Comparison of ENCODE assay signal across 33 cellular contexts in genomic region chr13:102638741-102639140, GRCh38. TPM values are rescaled to one million over a fixed set of nuclear protein-coding genes. Genes with fewer than 3 reads are reported as not detected.
"Had no signal": no experiment of that assay in that cellular context is flagged by ENCODE, and none has a peak within 500 bp of the region (broad histone marks: within the 10 kb centered on the region; RNA-seq: fewer than 3 reads in every experiment).

No MANE protein-coding gene starts in this region.

- H3K27ac Mint-ChIP-seq: activated CD4-positive, alpha-beta memory T cell treated with anti-CD3 and anti-CD28 coated beads for 36 hours; activated CD4-positive, alpha-beta T cell treated with anti-CD3 and anti-CD28 coated beads, Interleukin-2, amount 10 ng/mL, durations not matched to agents 7 days and 5 days; activated naive CD8-positive, alpha-beta T cell; brain; IgD-negative memory B cell had no signal

- H3K4me3 ChIP-seq: Peyer's patch, SJCRH30 had no signal

- H3K9me2 ChIP-seq: SK-N-SH had no signal

- H3K9me3 Mint-ChIP-seq: activated CD4-positive, alpha-beta memory T cell treated with anti-CD3 and anti-CD28 coated beads for 36 hours; activated CD4-positive, alpha-beta T cell treated with anti-CD3 and anti-CD28 coated beads, Interleukin-2, amount 10 ng/mL, durations not matched to agents 7 days and 5 days; brain; IgD-negative memory B cell had no signal

- DNase-seq: activated CD4-positive, alpha-beta memory T cell treated with anti-CD3 and anti-CD28 coated beads for 36 hours; activated CD4-positive, alpha-beta T cell treated with anti-CD3 and anti-CD28 coated beads, Interleukin-2, amount 10 ng/mL, durations not matched to agents 7 days and 5 days; activated CD4-positive, CD25-positive, alpha-beta regulatory T cell; activated CD8-positive, alpha-beta memory T cell treated with anti-CD3 and anti-CD28 coated beads, Interleukin-2, amount 50 U/mL, for 4 hours; activated effector memory CD4-positive, alpha-beta T cell treated with Interleukin-2 at 50 U/mL for 16 hours; activated naive CD4-positive, alpha-beta T cell; amygdala; KG1; NCI-H1092; NCI-H1417 treated with DMSO at 0.1 percent for 48 hours; NCI-H1694; NCI-H2029; NCI-H2107; NCI-H2171 treated with DMSO at 0.1 percent for 48 hours; NCI-H226; NCI-H526; NCI-H774; NK-92 treated with Interleukin-12 subunit alpha and Interleukin-12 subunit beta, amount 100 ng/mL, for 24 hours; OCI-M1; Peyer's patch; Right ventricle myocardium superior; SJCRH30; SK-N-SH had no signal

- H3K27ac ChIP-seq: Peyer's patch, RWPE1, SJCRH30, VCaP had no signal

- H3K4me1 ChIP-seq: Peyer's patch, SJCRH30 had no signal

- H3K4me3 Mint-ChIP-seq: activated CD4-positive, alpha-beta memory T cell treated with anti-CD3 and anti-CD28 coated beads for 36 hours; activated CD4-positive, alpha-beta T cell treated with anti-CD3 and anti-CD28 coated beads, Interleukin-2, amount 10 ng/mL, durations not matched to agents 7 days and 5 days; activated naive CD8-positive, alpha-beta T cell; brain had no signal

- H3K9me3 ChIP-seq: Peyer's patch, SJCRH30, SK-N-SH had no signal

- H3K4me2 ChIP-seq: SK-N-SH had no signal

- H3K27me3 ChIP-seq: Peyer's patch, SJCRH30 had no signal

- H3K27me3 Mint-ChIP-seq: activated CD4-positive, alpha-beta memory T cell treated with anti-CD3 and anti-CD28 coated beads for 36 hours; activated CD4-positive, alpha-beta T cell treated with anti-CD3 and anti-CD28 coated beads, Interleukin-2, amount 10 ng/mL, durations not matched to agents 7 days and 5 days; activated naive CD8-positive, alpha-beta T cell; brain; IgD-negative memory B cell had no signal

- H3K4me1 Mint-ChIP-seq: activated CD4-positive, alpha-beta T cell treated with anti-CD3 and anti-CD28 coated beads, Interleukin-2, amount 10 ng/mL, durations not matched to agents 7 days and 5 days; brain; IgD-negative memory B cell had no signal

RNA-seq across cellular contexts. Expression of gene METTL21C, which starts 56.1 kb away (rescaled TPM):
- total RNA-seq: activated CD4-positive, alpha-beta memory T cell treated with anti-CD3 and anti-CD28 coated beads for 36 hours; activated CD4-positive, alpha-beta T cell treated with anti-CD3 and anti-CD28 coated beads, Interleukin-2, amount 10 ng/mL, durations not matched to agents 7 days and 5 days; astrocyte; LHCN-M2; M059J; NCI-H460; Peyer's patch; Right ventricle myocardium superior; SJCRH30; T-helper 1 cell treated with Interleukin-12 subunit alpha and Interleukin-12 subunit beta and Interleukin-4 antibody, amounts not matched to agents 30 ng/mL and 1 ng/mL, for 36 hours had no signal
- polyA plus RNA-seq: IgD-negative memory B cell, SK-N-SH had no signal
